In the genomic region with DNA sequence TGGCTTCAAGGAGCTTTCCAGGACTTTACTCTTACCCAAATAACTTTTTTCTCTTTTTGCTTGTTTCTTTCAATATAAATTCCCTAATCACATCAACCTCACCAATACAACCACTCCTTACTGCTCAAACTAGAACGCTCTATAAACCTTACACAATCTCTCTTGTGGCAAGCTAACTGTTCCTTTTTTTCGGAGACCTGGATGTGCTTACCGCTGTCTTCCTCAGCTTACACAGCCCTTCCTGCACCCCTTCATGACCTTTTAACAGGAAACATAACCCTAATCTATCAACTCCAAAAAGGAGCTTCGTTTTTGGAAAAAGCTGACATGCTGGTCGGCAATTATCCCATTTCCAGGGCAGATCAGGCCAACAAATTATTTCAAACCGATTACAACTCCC, we compare ENCODE assay signal across 22 cellular contexts.
DNase-seq lines count a peak whose midpoint lies in the region; ATAC-seq, FAIRE-seq and TF ChIP-seq lines count a peak whose summit lies in the region.
"Had no signal": no experiment of that assay in that cellular context is flagged by ENCODE, and none has a peak within 500 bp of the region (broad histone marks: within the 10 kb centered on the region; RNA-seq: fewer than 3 reads in every experiment).

No MANE protein-coding gene starts in this region.

- no peak for ATAC-seq in stimulated activated naive B cell treated with anti-CD40 and anti-IgM and Interleukin-4, amounts not matched to agents 10 μg/mL and 1 μg/mL and 100 μg/mL, for 72 hours (replicated peaks)
- ATAC-seq: HCT116, SK-N-SH treated with all-trans-retinoic acid at 6 μM for 48 hours, T-cell had no signal

- no peak overlapping the region for H3K9ac ChIP-seq in BLaER1

- H3K4me1 ChIP-seq in BLaER1: peaks cover 19% of the 10 kb centered on the region
- H3K4me1 ChIP-seq: SJCRH30 had no signal

- H4K20me1 ChIP-seq in BLaER1: no peaks in the 10 kb centered on the region

- H3K36me3 Mint-ChIP-seq in activated T-cell treated with anti-CD3 and anti-CD28 coated beads, Interleukin-2, amount 50 U/mL, for 24 hours (ENCODE audit: low read depth): no peaks in the 10 kb centered on the region
- H3K36me3 Mint-ChIP-seq in stimulated activated naive B cell treated with anti-CD40 and anti-IgM and Interleukin-4, amounts not matched to agents 10 μg/mL and 1 μg/mL and 100 μg/mL, for 72 hours: peaks cover 4% of the 10 kb centered on the region in 2 donors
- H3K36me3 Mint-ChIP-seq: CD4-positive, alpha-beta memory T cell; T-cell had no signal

- no peak overlapping the region for H3K4me3 ChIP-seq in BLaER1
- H3K4me3 ChIP-seq: SJCRH30 had no signal

- peak; percentile 38 for DNase-seq in Kasumi-1 (lab: John Stamatoyannopoulos, UW)
- DNase-seq in NOMO-1 treated with DMSO at 0.1 percent for 48 hours (lab: John Stamatoyannopoulos, UW; ENCODE audit: unreplicated experiment): peak; percentile 58
- peak; percentile 80 for DNase-seq in SKM-1 treated with dmso at 0.1 percent for 144 hours (lab: John Stamatoyannopoulos, UW; ENCODE audit: unreplicated experiment)
- no peak for DNase-seq in activated T-cell treated with anti-CD3 and anti-CD28 coated beads, Interleukin-2, amount 50 U/mL, for 24 hours
- no peak for DNase-seq in activated CD8-positive, alpha-beta memory T cell treated with anti-CD3 and anti-CD28 coated beads for 24 hours
- no peak for DNase-seq in D721Med (ENCODE audit: insufficient read length, low spot score)
- no peak for DNase-seq in stimulated activated naive B cell treated with anti-CD40 and anti-IgM and Interleukin-4, amounts not matched to agents 10 μg/mL and 1 μg/mL and 100 μg/mL, for 72 hours
- DNase-seq: CD4-positive, alpha-beta memory T cell; COR-L47; DMS79 treated with DMSO at 0.1 percent for 48 hours; MM.1S; NCI-H1105 treated with DMSO at 0.1 percent for 48 hours; NCI-H2029; NCI-H446; NCI-H524 treated with DMSO at 0.1 percent for 48 hours; NK-92 treated with Interleukin-12 subunit alpha and Interleukin-12 subunit beta, amount 100 ng/mL, for 24 hours; SJCRH30; T-cell had no signal

- no peaks in the 10 kb centered on the region for H3K4me1 Mint-ChIP-seq in activated T-cell treated with anti-CD3 and anti-CD28 coated beads, Interleukin-2, amount 50 U/mL, for 24 hours (ENCODE audit: low read depth)
- no peaks in the 10 kb centered on the region for H3K4me1 Mint-ChIP-seq in stimulated activated naive B cell treated with anti-CD40 and anti-IgM and Interleukin-4, amounts not matched to agents 10 μg/mL and 1 μg/mL and 100 μg/mL, for 72 hours
- H3K4me1 Mint-ChIP-seq: CD4-positive, alpha-beta memory T cell; T-cell had no signal

- no peaks in the 10 kb centered on the region for H3K27me3 ChIP-seq in BLaER1

- H3K9me3 ChIP-seq in BLaER1: peaks cover 54% of the 10 kb centered on the region

- no peak for TF ChIP-seq CTCF in D721Med (IDR thresholded peaks at IDR 0.05; ENCODE audit: insufficient read depth, missing control alignments)

- no peaks in the 10 kb centered on the region for H3K9me3 Mint-ChIP-seq in activated T-cell treated with anti-CD3 and anti-CD28 coated beads, Interleukin-2, amount 50 U/mL, for 24 hours
- H3K9me3 Mint-ChIP-seq in stimulated activated naive B cell treated with anti-CD40 and anti-IgM and Interleukin-4, amounts not matched to agents 10 μg/mL and 1 μg/mL and 100 μg/mL, for 72 hours: peaks cover 3 to 4% of the 10 kb centered on the region in 2 donors
- H3K9me3 Mint-ChIP-seq: CD4-positive, alpha-beta memory T cell; T-cell had no signal

- peaks cover 5% of the 10 kb centered on the region for H3K27me3 Mint-ChIP-seq in activated T-cell treated with anti-CD3 and anti-CD28 coated beads, Interleukin-2, amount 50 U/mL, for 24 hours
- peaks cover 0 to 5% of the 10 kb centered on the region in 2 donors for H3K27me3 Mint-ChIP-seq in stimulated activated naive B cell treated with anti-CD40 and anti-IgM and Interleukin-4, amounts not matched to agents 10 μg/mL and 1 μg/mL and 100 μg/mL, for 72 hours

- no peak overlapping the region for H3K27ac Mint-ChIP-seq in activated T-cell treated with anti-CD3 and anti-CD28 coated beads, Interleukin-2, amount 50 U/mL, for 24 hours
- no peak overlapping the region for H3K27ac Mint-ChIP-seq in stimulated activated naive B cell treated with anti-CD40 and anti-IgM and Interleukin-4, amounts not matched to agents 10 μg/mL and 1 μg/mL and 100 μg/mL, for 72 hours
- H3K27ac Mint-ChIP-seq: CD4-positive, alpha-beta memory T cell; T-cell had no signal

- FAIRE-seq in D721Med (lab: Jason Lieb, UNC): no peak
- FAIRE-seq: RCC 7860 had no signal

- H3K4me2 ChIP-seq in BLaER1: peak overlapping the region; percentile 57

- H3K4me3 Mint-ChIP-seq in activated T-cell treated with anti-CD3 and anti-CD28 coated beads, Interleukin-2, amount 50 U/mL, for 24 hours: no peak overlapping the region
- H3K4me3 Mint-ChIP-seq in stimulated activated naive B cell treated with anti-CD40 and anti-IgM and Interleukin-4, amounts not matched to agents 10 μg/mL and 1 μg/mL and 100 μg/mL, for 72 hours: no peak overlapping the region
- H3K4me3 Mint-ChIP-seq: CD4-positive, alpha-beta memory T cell; T-cell had no signal

- H3K36me3 ChIP-seq in BLaER1: no peaks in the 10 kb centered on the region
- H3K36me3 ChIP-seq: SJCRH30 had no signal

- no peak overlapping the region for H3K27ac ChIP-seq in BLaER1
- H3K27ac ChIP-seq: SJCRH30 had no signal

Comparison
In these comparisons a context has a peak if more than half of its experiments do, and no peak if none do; other contexts are left out.
1. DNase-seq: peak in Kasumi-1 (2 of 2), NOMO-1 treated with DMSO at 0.1 percent for 48 hours (single experiment) and SKM-1 treated with dmso at 0.1 percent for 144 hours (single experiment); none in activated T-cell treated with anti-CD3 and anti-CD28 coated beads, Interleukin-2, amount 50 U/mL, for 24 hours (single experiment), activated CD8-positive, alpha-beta memory T cell treated with anti-CD3 and anti-CD28 coated beads for 24 hours (single experiment), D721Med (single experiment) and stimulated activated naive B cell treated with anti-CD40 and anti-IgM and Interleukin-4, amounts not matched to agents 10 μg/mL and 1 μg/mL and 100 μg/mL, for 72 hours (single experiment).